In genomic region chr5:43305948-43306563, GRCh38 we compare ENCODE assay signal across 8 cellular contexts. TPM values are rescaled to one million over a fixed set of nuclear protein-coding genes. Genes with fewer than 3 reads are reported as not detected.
DNase-seq lines count a peak whose midpoint lies in the region; TF ChIP-seq lines count a peak whose summit lies in the region.

No MANE protein-coding gene starts in this region.

- CTCF ChIA-PET in HEK293 (lab: Yijun Ruan, JAX) = interaction anchor here (0.6 to 2.8 kb wide), 18 partner anchors 10 to 394 kb away, joined by 3 to 14 read pairs (median 4); partner anchors contain the start of gene TMEM267

- H3K9me3 ChIP-seq in HEK293 (ENCODE audit: control insufficient read depth, insufficient read depth, low read depth, low read length) (no peaks in the 10 kb centered on the region), SU-DHL-6 (ENCODE audit: insufficient read depth, low read length) (no peaks in the 10 kb centered on the region)

- no peak overlapping the region for H3K27ac ChIP-seq in HEK293 (ENCODE audit: extremely low read depth, low read depth, low read length)
- H3K27ac ChIP-seq in SU-DHL-6 (ENCODE audit: low read depth, low read length) = no peak overlapping the region

- H3K36me3 Mint-ChIP-seq in activated T-cell treated with anti-CD3 and anti-CD28 coated beads, Interleukin-2, amount 50 U/mL, for 24 hours (ENCODE audit: low read depth) = peaks cover 93% of the 10 kb centered on the region
- peaks cover 11% of the 10 kb centered on the region for H3K36me3 Mint-ChIP-seq in neural crest cell (ENCODE audit: low read depth)

- peaks cover 27% of the 10 kb centered on the region for H3K4me1 ChIP-seq in HEK293 (ENCODE audit: control insufficient read depth, insufficient read depth, low read length)

- no peak for TF ChIP-seq POLR2A in erythroblast (IDR thresholded peaks at IDR 0.05; ENCODE audit: low read length)

- no peak overlapping the region for H2AFZ ChIP-seq in SU-DHL-6 (ENCODE audit: low read depth, low read length, severe bottlenecking)

- H3K4me1 Mint-ChIP-seq in activated T-cell treated with anti-CD3 and anti-CD28 coated beads, Interleukin-2, amount 50 U/mL, for 24 hours (ENCODE audit: low read depth) = peaks cover 89% of the 10 kb centered on the region
- peaks cover 84% of the 10 kb centered on the region for H3K4me1 Mint-ChIP-seq in neural crest cell

- H3K27me3 Mint-ChIP-seq in activated T-cell treated with anti-CD3 and anti-CD28 coated beads, Interleukin-2, amount 50 U/mL, for 24 hours = no peaks in the 10 kb centered on the region
- H3K27me3 Mint-ChIP-seq in neural crest cell (ENCODE audit: low read depth) = no peaks in the 10 kb centered on the region

- no peak overlapping the region for H3K4me3 ChIP-seq in HEK293 (ENCODE audit: low read depth, low read length)
- H3K4me3 ChIP-seq in SU-DHL-6 (ENCODE audit: insufficient read depth, low read length, poor library complexity, severe bottlenecking) = no peak overlapping the region

- peak overlapping the region; percentile 13 for H3K4me2 ChIP-seq in SU-DHL-6 (ENCODE audit: low read depth, low read length, poor library complexity, severe bottlenecking)

- peaks cover 80% of the 10 kb centered on the region for H4K20me1 ChIP-seq in SU-DHL-6 (ENCODE audit: low read depth, low read length)

- H3K9me2 ChIP-seq in SU-DHL-6 (replicated peaks; ENCODE audit: insufficient read depth, low read length) = no peaks in the 10 kb centered on the region

- H3K9ac ChIP-seq in SU-DHL-6 (ENCODE audit: low read length) = no peak overlapping the region

- POLR2A ChIA-PET in HEK293 (lab: Yijun Ruan, JAX) = interaction anchor here (1.0 kb wide), 1 partner anchor 185 kb away, joined by 5 read pairs; no protein-coding TSS in a partner anchor

- H3F3A ChIP-seq in SU-DHL-6 (ENCODE audit: insufficient read depth) = peaks cover 27% of the 10 kb centered on the region

- H3K27ac Mint-ChIP-seq in activated T-cell treated with anti-CD3 and anti-CD28 coated beads, Interleukin-2, amount 50 U/mL, for 24 hours = peak overlapping the region; percentile 85
- no peak overlapping the region for H3K27ac Mint-ChIP-seq in neural crest cell (ENCODE audit: unreplicated experiment)

- no peaks in the 10 kb centered on the region for H3K9me3 Mint-ChIP-seq in activated T-cell treated with anti-CD3 and anti-CD28 coated beads, Interleukin-2, amount 50 U/mL, for 24 hours
- no peaks in the 10 kb centered on the region for H3K9me3 Mint-ChIP-seq in neural crest cell

- H3K36me3 ChIP-seq in HEK293 (ENCODE audit: control insufficient read depth in 2 of 2, insufficient read depth in 1 of 2, low read length in 2 of 2) (peaks cover 0 to 46% of the 10 kb centered on the region in 2 experiments; a peak in 2 of 3 replicates), SU-DHL-6 (ENCODE audit: low read length) (peaks cover 50% of the 10 kb centered on the region)

- peak overlapping the region; percentile 47 for H3K4me3 Mint-ChIP-seq in activated T-cell treated with anti-CD3 and anti-CD28 coated beads, Interleukin-2, amount 50 U/mL, for 24 hours
- peak overlapping the region; percentile 66 for H3K4me3 Mint-ChIP-seq in neural crest cell

- no peak for DNase-seq in activated T-cell treated with anti-CD3 and anti-CD28 coated beads, Interleukin-2, amount 50 U/mL, for 24 hours
- DNase-seq in activated T-cell treated with anti-CD3 and anti-CD28 coated beads for 4 hours (no peak), NCI-H146 (lab: John Stamatoyannopoulos, UW) (peak; percentile 33), erythroblast (lab: John Stamatoyannopoulos, UW) (peak; percentile 80 to 82), neural crest cell (ENCODE audit: low read depth, low spot score) (no peak)
- DNase-seq in stimulated activated CD4-positive, alpha-beta T cell treated with anti-CD3 and anti-CD28 coated beads, Interleukin-2, amount 100 ng/mL, for 24 hours = no peak

- H3K27me3 ChIP-seq in SU-DHL-6 (ENCODE audit: low read length) = no peaks in the 10 kb centered on the region

- H3K79me2 ChIP-seq in SU-DHL-6 (ENCODE audit: insufficient read depth, low read length) = peaks cover 100% of the 10 kb centered on the region

- TF ChIP-seq CTCF in HEK293 (tag by site-specific recombination; IDR thresholded peaks at IDR 0.05) = peak; percentile 56; the same call in 1 of the 2 replicates
- TF ChIP-seq CTCF in SU-DHL-6 (IDR thresholded peaks at IDR 0.05; ENCODE audit: insufficient read depth, low read length, poor library complexity, severe bottlenecking) = peak; percentile 53
- peak; percentile 85 for TF ChIP-seq CTCF in neural crest cell (conservative IDR thresholded peaks at IDR 0.05)

TF ChIP-seq in HEK293, 187 proteins besides CTCF, POLR2A, EP300 and RAD21:
- TF ChIP-seq ZNF2 (tag by site-specific recombination; IDR thresholded peaks at IDR 0.05) (0 out of 2 replicates have a peak, but pooled peaks have one; percentile 40), ZNF19 (tag by site-specific recombination; IDR thresholded peaks at IDR 0.05; ENCODE audit: low read depth) (no peak), KLF10 (tag by site-specific recombination; IDR thresholded peaks at IDR 0.05) (0 out of 2 replicates have a peak, but pooled peaks have one; percentile 15), ZNF660 (tag by site-specific recombination; IDR thresholded peaks at IDR 0.05) (peak; percentile 67), ZNF654 (tag by site-specific recombination; IDR thresholded peaks at IDR 0.05; ENCODE audit: low read depth) (peak; percentile 62)

RNA-seq across cellular contexts. Expression of gene HMGCS1, which starts 7.2 kb away (rescaled TPM):
- total RNA-seq in neural crest cell = 518 and 529 TPM in 2 replicates

Comparison
In these comparisons a context has a peak if more than half of its experiments do, and no peak if none do; other contexts are left out.
1. DNase-seq: peak in NCI-H146 (single experiment) and erythroblast (2 of 2); none in activated T-cell treated with anti-CD3 and anti-CD28 coated beads, Interleukin-2, amount 50 U/mL, for 24 hours (single experiment), activated T-cell treated with anti-CD3 and anti-CD28 coated beads for 4 hours (single experiment), neural crest cell (single experiment) and stimulated activated CD4-positive, alpha-beta T cell treated with anti-CD3 and anti-CD28 coated beads, Interleukin-2, amount 100 ng/mL, for 24 hours (0 of 2).
2. Peak in every context shown above with its lines, with median percentiles within 50 percentile points of each other: CTCF ChIP-seq.